Comparison of ENCODE assay signal across 15 cellular contexts in genomic region chr7:18655506-18655905, GRCh38.
DNase-seq lines count a peak whose midpoint lies in the region; ATAC-seq and TF ChIP-seq lines count a peak whose summit lies in the region.
"Had no signal": no experiment of that assay in that cellular context is flagged by ENCODE, and none has a peak within 500 bp of the region (broad histone marks: within the 10 kb centered on the region; RNA-seq: fewer than 3 reads in every experiment).

No MANE protein-coding gene starts in this region.

- H2BK12ac ChIP-seq in mesenchymal stem cell (ENCODE audit: low read length in 2 of 2) = no peak overlapping the region

- H4K8ac ChIP-seq in IMR-90 (ENCODE audit: low read depth in 2 of 2, low read length in 2 of 2) (no peak overlapping the region), mesenchymal stem cell (ENCODE audit: low read length) (no peak overlapping the region)

- H2BK120ac ChIP-seq in IMR-90 (ENCODE audit: low read depth, low read length) (no peak overlapping the region), mesenchymal stem cell (ENCODE audit: low read depth, low read length) (no peak overlapping the region)

- ATAC-seq in IMR-90 (ENCODE audit: low read depth) = 0 out of 2 replicates have a peak, but pooled peaks have one; percentile 21
- no peak for ATAC-seq in activated CD8-positive, alpha-beta T cell treated with anti-CD3 and anti-CD28 coated beads for 36 hours
- no peak for ATAC-seq in HG02938 (IDR thresholded peaks at IDR 0.05; ENCODE audit: unreplicated experiment)
- ATAC-seq: CD8-positive, alpha-beta T cell had no signal

- TF ChIP-seq CTCF in IMR-90 (conservative IDR thresholded peaks at IDR 0.05; ENCODE audit: low read depth, low read length) (no peak), type B pancreatic cell (conservative IDR thresholded peaks at IDR 0.05) (no peak), coronary artery (IDR thresholded peaks at IDR 0.05) (no peak)
- TF ChIP-seq CTCF in activated CD8-positive, alpha-beta T cell treated with anti-CD3 and anti-CD28 coated beads for 36 hours (IDR thresholded peaks at IDR 0.05) = no peak

- H3K27ac Mint-ChIP-seq in dendritic cell treated with granulocyte-macrophage colony-stimulating factor and Interleukin-4, amounts not matched to agents 40 ng/mL and 50 ng/mL, for 4 days = peak overlapping the region; percentile 40
- H3K27ac Mint-ChIP-seq in type B pancreatic cell = no peak overlapping the region
- H3K27ac Mint-ChIP-seq in activated CD8-positive, alpha-beta T cell treated with anti-CD3 and anti-CD28 coated beads for 36 hours = no peak overlapping the region
- H3K27ac Mint-ChIP-seq: CD8-positive, alpha-beta T cell had no signal

- H3K4me2 ChIP-seq in IMR-90 (ENCODE audit: low read depth, low read length) (no peak overlapping the region), mesenchymal stem cell (ENCODE audit: low read length, poor library complexity, severe bottlenecking) (no peak overlapping the region)

- no peaks in the 10 kb centered on the region for H3K36me3 ChIP-seq in IMR-90 (ENCODE audit: control insufficient read depth, insufficient read depth, low read length)
- H3K36me3 ChIP-seq in mesenchymal stem cell (ENCODE audit: control insufficient read depth in 1 of 2, insufficient read depth in 2 of 2, low read depth in 1 of 2, low read length in 2 of 2) = peaks cover 0 to 7% of the 10 kb centered on the region in 2 experiments

- WGBS in IMR-90 (ENCODE audit: extremely low coverage in 2 of 2, insufficient read length in 1 of 2), 2 experiments = 15% methylated on average over 2 of the region's 3 CpGs; no CpG with 5 or more reads in 1 of the 2 experiments
- WGBS in mesenchymal stem cell = 84% methylated on average over 3 of the region's 3 CpGs

- no peak overlapping the region for H2BK15ac ChIP-seq in IMR-90 (ENCODE audit: low read depth, low read length)
- no peak overlapping the region for H2BK15ac ChIP-seq in mesenchymal stem cell (ENCODE audit: low read depth, poor library complexity, severe bottlenecking)

- H2AK9ac ChIP-seq in IMR-90 (replicated peaks; ENCODE audit: low read depth, low read length, poor library complexity) = no peak overlapping the region

- H4K91ac ChIP-seq in IMR-90 (ENCODE audit: insufficient read depth, low read depth, low read length) (no peak overlapping the region), mesenchymal stem cell (ENCODE audit: low read length) (no peak overlapping the region)

- CTCF ChIA-PET in IMR-90 (lab: Yijun Ruan, JAX) = interaction anchor here (0.6 to 1.8 kb wide), 2 partner anchors 11 to 303 kb away, joined by 3 to 6 read pairs; no protein-coding TSS in a partner anchor
- CTCF ChIA-PET in activated CD8-positive, alpha-beta T cell treated with anti-CD3 and anti-CD28 coated beads for 36 hours (lab: Charles Lee) = interaction anchor here (2.9 kb wide), 1 partner anchor 11 kb away, joined by 12 read pairs; no protein-coding TSS in a partner anchor

- no peak overlapping the region for H3K14ac ChIP-seq in IMR-90 (replicated peaks; ENCODE audit: low read depth, low read length)
- H3K14ac ChIP-seq in mesenchymal stem cell (ENCODE audit: low read length in 2 of 2) = no peak overlapping the region

- H3K4ac ChIP-seq in IMR-90 (ENCODE audit: low read depth, low read length) (no peak overlapping the region), mesenchymal stem cell (ENCODE audit: low read depth in 1 of 2, low read length in 2 of 2) (no peak overlapping the region)

- DNase-seq in IMR-90 (peak; percentile 6), mesenchymal stem cell (peak; percentile 39), type B pancreatic cell (ENCODE audit: extremely low spot score, unreplicated experiment) (no peak), coronary artery (ENCODE audit: low spot score) (no peak)
- no peak for DNase-seq in activated CD8-positive, alpha-beta T cell treated with anti-CD3 and anti-CD28 coated beads for 36 hours
- DNase-seq: CD8-positive, alpha-beta T cell; COR-L47; DMS153; DMS79 treated with DMSO at 0.1 percent for 48 hours; EL had no signal

- H2AK5ac ChIP-seq in IMR-90 (ENCODE audit: low read depth, low read length) = no peak overlapping the region
- H2AK5ac ChIP-seq in mesenchymal stem cell (ENCODE audit: low read length, severe bottlenecking) = no peak overlapping the region

- no peak for TF ChIP-seq POLR2A in IMR-90 (IDR thresholded peaks at IDR 0.05; ENCODE audit: low read depth, low read length)

- H3K36me3 Mint-ChIP-seq in dendritic cell treated with granulocyte-macrophage colony-stimulating factor and Interleukin-4, amounts not matched to agents 40 ng/mL and 50 ng/mL, for 4 days (ENCODE audit: low read depth) = peaks cover 7% of the 10 kb centered on the region
- H3K36me3 Mint-ChIP-seq in type B pancreatic cell = no peaks in the 10 kb centered on the region
- H3K36me3 Mint-ChIP-seq in activated CD8-positive, alpha-beta T cell treated with anti-CD3 and anti-CD28 coated beads for 36 hours (ENCODE audit: low read depth) = no peaks in the 10 kb centered on the region
- H3K36me3 Mint-ChIP-seq: CD8-positive, alpha-beta T cell had no signal

- no peak overlapping the region for H3K9ac ChIP-seq in IMR-90 (ENCODE audit: low read depth, low read length)
- H3K9ac ChIP-seq in mesenchymal stem cell (ENCODE audit: low read length) = no peak overlapping the region

- POLR2A ChIA-PET in IMR-90 (lab: Charles Lee; ENCODE audit: unreplicated experiment) = no interaction called here
- POLR2A ChIA-PET in activated CD8-positive, alpha-beta T cell treated with anti-CD3 and anti-CD28 coated beads for 36 hours (lab: Charles Lee) = no interaction called here

- H3K4me3 ChIP-seq in IMR-90 (ENCODE audit: insufficient read depth, low read depth, low read length) (no peak overlapping the region), mesenchymal stem cell (ENCODE audit: insufficient read depth in 1 of 2, low read depth in 1 of 2, low read length in 2 of 2) (no peak overlapping the region), coronary artery (no peak overlapping the region)
- H3K4me3 ChIP-seq: HAP-1 had no signal

- H3K56ac ChIP-seq in IMR-90 (ENCODE audit: extremely low read depth, insufficient read depth, low read length) = no peak overlapping the region

- in situ Hi-C loops in IMR-90 (cut with MboI; ENCODE audit: low sequenced_read_pairs) = no loop called here

- peaks cover 5% of the 10 kb centered on the region; the same call in 1 of the 2 replicates for H3K9me1 ChIP-seq in IMR-90 (ENCODE audit: insufficient read depth, low read length)

- no peak overlapping the region for H3K23ac ChIP-seq in IMR-90 (ENCODE audit: low read depth, low read length)
- no peak overlapping the region for H3K23ac ChIP-seq in mesenchymal stem cell (ENCODE audit: low read length in 2 of 2)

- H2BK5ac ChIP-seq in IMR-90 (ENCODE audit: low read depth, low read length, poor library complexity, severe bottlenecking) (no peak overlapping the region), mesenchymal stem cell (ENCODE audit: low read depth, low read length, poor library complexity, severe bottlenecking) (no peak overlapping the region)

- H3K4me3 Mint-ChIP-seq in dendritic cell treated with granulocyte-macrophage colony-stimulating factor and Interleukin-4, amounts not matched to agents 40 ng/mL and 50 ng/mL, for 4 days = no peak overlapping the region
- H3K4me3 Mint-ChIP-seq in type B pancreatic cell = peak overlapping the region; percentile 38
- H3K4me3 Mint-ChIP-seq in activated CD8-positive, alpha-beta T cell treated with anti-CD3 and anti-CD28 coated beads for 36 hours = no peak overlapping the region
- H3K4me3 Mint-ChIP-seq: B cell; CD8-positive, alpha-beta T cell had no signal

- H3K4me1 ChIP-seq in IMR-90 (ENCODE audit: control insufficient read depth, insufficient read depth, low read length) (peaks cover 6% of the 10 kb centered on the region; the same call in 1 of the 2 replicates), mesenchymal stem cell (ENCODE audit: control insufficient read depth, insufficient read depth, low read depth, low read length) (no peaks in the 10 kb centered on the region)

- H3K27me3 ChIP-seq in IMR-90 (ENCODE audit: control insufficient read depth, insufficient read depth, low read length) = no peaks in the 10 kb centered on the region
- no peaks in the 10 kb centered on the region for H3K27me3 ChIP-seq in mesenchymal stem cell (ENCODE audit: control insufficient read depth in 1 of 2, insufficient read depth in 1 of 2, low read length in 2 of 2)

- H4K20me1 ChIP-seq in IMR-90 (ENCODE audit: insufficient read depth, low read length) = no peaks in the 10 kb centered on the region

- no TSS peak for BruUV-seq in IMR-90 (replicated peaks; lab: Mats Ljungman, UMichigan)

- H3K27ac ChIP-seq in IMR-90 (ENCODE audit: insufficient read depth, low read length) (no peak overlapping the region), mesenchymal stem cell (ENCODE audit: low read length, poor library complexity, severe bottlenecking) (no peak overlapping the region), coronary artery (no peak overlapping the region)
- H3K27ac ChIP-seq: C4-2B had no signal

- H3K9me3 ChIP-seq in IMR-90 (ENCODE audit: control insufficient read depth, insufficient read depth, low read length) = no peaks in the 10 kb centered on the region
- H3K9me3 ChIP-seq in mesenchymal stem cell (ENCODE audit: control insufficient read depth, low read length) = no peaks in the 10 kb centered on the region
- H3K9me3 ChIP-seq: HAP-1 had no signal

- dilution Hi-C loops in IMR-90 (cut with HindIII; ENCODE audit: low sequenced_read_pairs, unreplicated experiment) = no loop called here

- no peak overlapping the region for H2AFZ ChIP-seq in IMR-90 (replicated peaks; ENCODE audit: low read length, poor library complexity)
- no peak overlapping the region for H2AFZ ChIP-seq in mesenchymal stem cell (ENCODE audit: low read depth, low read length)

- TF ChIP-seq RAD21 in IMR-90 (IDR thresholded peaks at IDR 0.05; ENCODE audit: low read length) = no peak

- H2BK20ac ChIP-seq in IMR-90 (ENCODE audit: low read depth, low read length) = no peak overlapping the region

- no peak overlapping the region for H3K18ac ChIP-seq in IMR-90 (ENCODE audit: low read depth, low read length)
- H3K18ac ChIP-seq in mesenchymal stem cell (ENCODE audit: low read depth in 1 of 2, low read length in 2 of 2) = no peak overlapping the region

- intact Hi-C loops in IMR-90 (cut with micrococcal nuclease) = no loop called here
- intact Hi-C loops in dendritic cell treated with granulocyte-macrophage colony-stimulating factor and Interleukin-4, amounts not matched to agents 40 ng/mL and 50 ng/mL, for 4 days (cut with micrococcal nuclease) = no loop called here
- intact Hi-C loops in activated CD8-positive, alpha-beta T cell treated with anti-CD3 and anti-CD28 coated beads for 36 hours (cut with micrococcal nuclease) = no loop called here

- H3K9me3 Mint-ChIP-seq in dendritic cell treated with granulocyte-macrophage colony-stimulating factor and Interleukin-4, amounts not matched to agents 40 ng/mL and 50 ng/mL, for 4 days = no peaks in the 10 kb centered on the region
- no peaks in the 10 kb centered on the region for H3K9me3 Mint-ChIP-seq in type B pancreatic cell
- no peaks in the 10 kb centered on the region for H3K9me3 Mint-ChIP-seq in activated CD8-positive, alpha-beta T cell treated with anti-CD3 and anti-CD28 coated beads for 36 hours
- H3K9me3 Mint-ChIP-seq: CD8-positive, alpha-beta T cell had no signal

- no peak overlapping the region for H4K5ac ChIP-seq in IMR-90 (ENCODE audit: low read depth, low read length)

- H3K79me1 ChIP-seq in IMR-90 (ENCODE audit: low read depth in 1 of 2, low read length in 2 of 2) (no peaks in the 10 kb centered on the region), mesenchymal stem cell (replicated peaks; ENCODE audit: low read length, poor library complexity, severe bottlenecking) (peaks cover 1% of the 10 kb centered on the region)

- H3K27me3 Mint-ChIP-seq in dendritic cell treated with granulocyte-macrophage colony-stimulating factor and Interleukin-4, amounts not matched to agents 40 ng/mL and 50 ng/mL, for 4 days = no peaks in the 10 kb centered on the region
- no peaks in the 10 kb centered on the region for H3K27me3 Mint-ChIP-seq in type B pancreatic cell
- H3K27me3 Mint-ChIP-seq in activated CD8-positive, alpha-beta T cell treated with anti-CD3 and anti-CD28 coated beads for 36 hours = no peaks in the 10 kb centered on the region
- H3K27me3 Mint-ChIP-seq: B cell had no signal

- H3K4me1 Mint-ChIP-seq in dendritic cell treated with granulocyte-macrophage colony-stimulating factor and Interleukin-4, amounts not matched to agents 40 ng/mL and 50 ng/mL, for 4 days (ENCODE audit: low read depth) = peaks cover 32% of the 10 kb centered on the region
- H3K4me1 Mint-ChIP-seq in type B pancreatic cell (ENCODE audit: unreplicated experiment) = peaks cover 16% of the 10 kb centered on the region
- H3K4me1 Mint-ChIP-seq in activated CD8-positive, alpha-beta T cell treated with anti-CD3 and anti-CD28 coated beads for 36 hours (ENCODE audit: low read depth) = no peaks in the 10 kb centered on the region

Comparison
In these comparisons a context has a peak if more than half of its experiments do, and no peak if none do; other contexts are left out.
1. DNase-seq: peak in IMR-90 (single experiment) and mesenchymal stem cell (single experiment); none in type B pancreatic cell (single experiment), activated CD8-positive, alpha-beta T cell treated with anti-CD3 and anti-CD28 coated beads for 36 hours (single experiment) and coronary artery (single experiment).